Comparison of ENCODE assay signal across 18 cellular contexts in the genomic region with DNA sequence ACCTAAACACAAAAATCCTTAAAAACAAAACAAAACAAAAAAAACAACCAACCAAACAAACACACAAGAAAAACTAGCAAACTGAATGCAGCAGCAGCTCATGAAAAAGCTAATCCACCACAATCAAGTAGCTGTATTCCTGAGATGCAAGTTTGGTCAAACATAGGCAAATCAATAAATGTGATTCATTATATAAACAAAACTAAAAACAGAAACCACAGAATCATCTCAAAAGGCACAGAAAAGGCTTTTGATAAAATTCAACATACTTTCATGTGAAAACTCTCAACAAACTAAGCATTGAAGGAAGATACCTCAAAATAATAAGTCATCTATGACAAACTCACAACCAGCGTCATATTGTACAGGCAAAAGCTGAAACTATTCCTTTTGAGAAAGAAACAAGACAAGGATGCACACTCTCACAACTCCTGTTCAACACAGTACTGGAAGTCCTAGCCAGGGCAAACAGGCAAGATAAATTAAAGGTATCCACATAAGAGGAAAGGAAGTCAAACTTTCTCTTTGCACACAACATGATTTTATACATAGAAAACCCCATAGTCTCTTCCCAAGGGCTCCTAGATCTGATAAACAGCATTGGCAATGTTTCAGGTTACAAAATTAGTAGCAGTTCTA.
DNase-seq lines count a peak whose midpoint lies in the region; ATAC-seq, FAIRE-seq and TF ChIP-seq lines count a peak whose summit lies in the region.
"Had no signal": no experiment of that assay in that cellular context is flagged by ENCODE, and none has a peak within 500 bp of the region (broad histone marks: within the 10 kb centered on the region; RNA-seq: fewer than 3 reads in every experiment).

No MANE protein-coding gene starts in this region.

- no peak for DNase-seq in SK-N-SH
- peak; percentile 23 for DNase-seq in astrocyte of the spinal cord (ENCODE audit: low read depth, low spot score)
- DNase-seq in sigmoid colon: no peak
- DNase-seq in BE2C: no peak
- DNase-seq in UCSD-AML1 (lab: John Stamatoyannopoulos, UW; ENCODE audit: unreplicated experiment): no peak
- DNase-seq: AML-193; CD4-positive, CD25-positive, alpha-beta regulatory T cell; DMS79; EL; GDM1 had no signal

- H3K4me3 ChIP-seq in SK-N-SH (ENCODE audit: low read depth in 2 of 2, low read length in 1 of 2) (no peak overlapping the region), astrocyte of the spinal cord (ENCODE audit: low read depth, low read length) (no peak overlapping the region), sigmoid colon (no peak overlapping the region), BE2C (ENCODE audit: low read depth, low read length) (no peak overlapping the region)
- H3K4me3 ChIP-seq: BLaER1 treated with 17β-estradiol and CSF1 and Interleukin-3, amounts not matched to agents 10 nM and 100 nM; HAP-1 had no signal

- peak overlapping the region; percentile 24; the same call in 1 of the 2 replicates for H3K4me2 ChIP-seq in SK-N-SH
- H3K4me2 ChIP-seq: BLaER1 treated with 17β-estradiol and CSF1 and Interleukin-3, amounts not matched to agents 10 nM and 100 nM had no signal

- POLR2A ChIA-PET in SK-N-SH (lab: Yijun Ruan, JAX): no interaction called here

- H3K36me3 ChIP-seq in SK-N-SH (replicated peaks in 1 of 2; ENCODE audit: control insufficient read depth in 1 of 2, insufficient read depth in 2 of 2, low read length in 1 of 2) (no peaks in the 10 kb centered on the region), sigmoid colon (no peaks in the 10 kb centered on the region), BE2C (no peaks in the 10 kb centered on the region)
- H3K36me3 ChIP-seq: BLaER1 treated with 17β-estradiol and CSF1 and Interleukin-3, amounts not matched to agents 10 nM and 100 nM; HAP-1 had no signal

- ATAC-seq in SK-N-SH treated with all-trans-retinoic acid at 6 μM for 48 hours (no peak), esophagus mucosa (no peak)

- in situ Hi-C loops in astrocyte of the spinal cord (cut with HindIII; ENCODE audit: low sequenced_read_pairs): no loop called here

- H3K9me3 ChIP-seq in SK-N-SH: no peaks in the 10 kb centered on the region
- H3K9me3 ChIP-seq in sigmoid colon: peaks cover 0 to 4% (median 0%) of the 10 kb centered on the region in 4 donors
- H3K9me3 ChIP-seq in BE2C: no peaks in the 10 kb centered on the region
- H3K9me3 ChIP-seq: HAP-1 had no signal

- no peak for TF ChIP-seq RAD21 in SK-N-SH (IDR thresholded peaks at IDR 0.05; ENCODE audit: low read length)

- H3K4me1 ChIP-seq in SK-N-SH (ENCODE audit: control insufficient read depth in 1 of 2, insufficient read depth in 2 of 2, low read depth in 1 of 2, low read length in 1 of 2) (peaks cover 0 to 13% of the 10 kb centered on the region in 2 experiments; a peak in 2 of 4 replicates), sigmoid colon (peaks cover 0 to 7% (median 0%) of the 10 kb centered on the region in 4 donors), BE2C (no peaks in the 10 kb centered on the region)
- H3K4me1 ChIP-seq: HAP-1 had no signal

- peaks cover 5% of the 10 kb centered on the region for H3F3A ChIP-seq in SK-N-SH (replicated peaks; ENCODE audit: insufficient read depth)

- intact Hi-C loops in sigmoid colon (cut with DNase I): no loop called here

- H3K27me3 ChIP-seq in SK-N-SH (ENCODE audit: insufficient read depth) (no peaks in the 10 kb centered on the region), sigmoid colon (no peaks in the 10 kb centered on the region), BE2C (no peaks in the 10 kb centered on the region)
- H3K27me3 ChIP-seq: BLaER1 treated with 17β-estradiol and CSF1 and Interleukin-3, amounts not matched to agents 10 nM and 100 nM had no signal

- H3K9ac ChIP-seq in SK-N-SH: no peak overlapping the region
- H3K9ac ChIP-seq: BLaER1 treated with 17β-estradiol and CSF1 and Interleukin-3, amounts not matched to agents 10 nM and 100 nM had no signal

- FAIRE-seq in islet of Langerhans (lab: Jason Lieb, UNC): peak; percentile 89
- FAIRE-seq: GM12892, H1 had no signal

- no peaks in the 10 kb centered on the region for H3K9me2 ChIP-seq in SK-N-SH

- WGBS in SK-N-SH (ENCODE audit: low lambda C conversion rate): 70% methylated on average over 1 of the region's 1 CpG
- 82 to 91% methylated on average over 1 of the region's 1 CpG for WGBS in sigmoid colon, 2 donors

- H3K27ac ChIP-seq in SK-N-SH (ENCODE audit: low read depth in 2 of 2, low read length in 1 of 2) (peak overlapping the region in 1 of 2 experiments; percentile 48; a peak in 1 of 4 replicates), sigmoid colon (no peak overlapping the region)
- H3K27ac ChIP-seq: 22Rv1; BLaER1 treated with 17β-estradiol and CSF1 and Interleukin-3, amounts not matched to agents 10 nM and 100 nM had no signal

- H3K79me2 ChIP-seq in SK-N-SH (ENCODE audit: insufficient read depth): no peaks in the 10 kb centered on the region

- TF ChIP-seq EP300 in SK-N-SH (IDR thresholded peaks at IDR 0.05; ENCODE audit: borderline replicate concordance in 1 of 2, low read depth in 1 of 2, low read length in 1 of 2): no peak
- no peak for TF ChIP-seq EP300 in sigmoid colon (IDR thresholded peaks at IDR 0.05)

- no peaks in the 10 kb centered on the region for H4K20me1 ChIP-seq in SK-N-SH (ENCODE audit: insufficient read depth)
- H4K20me1 ChIP-seq: BLaER1 treated with 17β-estradiol and CSF1 and Interleukin-3, amounts not matched to agents 10 nM and 100 nM had no signal

- CTCF ChIA-PET in SK-N-SH (lab: Yijun Ruan, JAX): interaction anchor here (0.9 kb wide), 1 partner anchor 9 kb away, joined by 3 read pairs; no protein-coding TSS in a partner anchor

- H2AFZ ChIP-seq in SK-N-SH (ENCODE audit: low read depth): peak overlapping the region; percentile 56

- no peak for TF ChIP-seq POLR2A in sigmoid colon (IDR thresholded peaks at IDR 0.05)

- TF ChIP-seq CTCF in SK-N-SH (IDR thresholded peaks at IDR 0.05) (no peak), astrocyte of the spinal cord (IDR thresholded peaks at IDR 0.05; ENCODE audit: low read depth, low read length) (no peak), sigmoid colon (IDR thresholded peaks at IDR 0.05) (no peak), BE2C (IDR thresholded peaks at IDR 0.05; ENCODE audit: low read depth, low read length) (no peak)

TF ChIP-seq in SK-N-SH, 30 proteins besides CTCF, POLR2A, EP300 and RAD21 (continues in another document):
- TF ChIP-seq CHD2 (IDR thresholded peaks at IDR 0.05; ENCODE audit: low read length, partially characterized antibody) (no peak), TEAD4 (IDR thresholded peaks at IDR 0.05; ENCODE audit: borderline replicate concordance, insufficient read depth) (no peak), NRF1 (IDR thresholded peaks at IDR 0.05; ENCODE audit: low read depth, low read length) (no peak)
- TF ChIP-seq, protein P1, sequence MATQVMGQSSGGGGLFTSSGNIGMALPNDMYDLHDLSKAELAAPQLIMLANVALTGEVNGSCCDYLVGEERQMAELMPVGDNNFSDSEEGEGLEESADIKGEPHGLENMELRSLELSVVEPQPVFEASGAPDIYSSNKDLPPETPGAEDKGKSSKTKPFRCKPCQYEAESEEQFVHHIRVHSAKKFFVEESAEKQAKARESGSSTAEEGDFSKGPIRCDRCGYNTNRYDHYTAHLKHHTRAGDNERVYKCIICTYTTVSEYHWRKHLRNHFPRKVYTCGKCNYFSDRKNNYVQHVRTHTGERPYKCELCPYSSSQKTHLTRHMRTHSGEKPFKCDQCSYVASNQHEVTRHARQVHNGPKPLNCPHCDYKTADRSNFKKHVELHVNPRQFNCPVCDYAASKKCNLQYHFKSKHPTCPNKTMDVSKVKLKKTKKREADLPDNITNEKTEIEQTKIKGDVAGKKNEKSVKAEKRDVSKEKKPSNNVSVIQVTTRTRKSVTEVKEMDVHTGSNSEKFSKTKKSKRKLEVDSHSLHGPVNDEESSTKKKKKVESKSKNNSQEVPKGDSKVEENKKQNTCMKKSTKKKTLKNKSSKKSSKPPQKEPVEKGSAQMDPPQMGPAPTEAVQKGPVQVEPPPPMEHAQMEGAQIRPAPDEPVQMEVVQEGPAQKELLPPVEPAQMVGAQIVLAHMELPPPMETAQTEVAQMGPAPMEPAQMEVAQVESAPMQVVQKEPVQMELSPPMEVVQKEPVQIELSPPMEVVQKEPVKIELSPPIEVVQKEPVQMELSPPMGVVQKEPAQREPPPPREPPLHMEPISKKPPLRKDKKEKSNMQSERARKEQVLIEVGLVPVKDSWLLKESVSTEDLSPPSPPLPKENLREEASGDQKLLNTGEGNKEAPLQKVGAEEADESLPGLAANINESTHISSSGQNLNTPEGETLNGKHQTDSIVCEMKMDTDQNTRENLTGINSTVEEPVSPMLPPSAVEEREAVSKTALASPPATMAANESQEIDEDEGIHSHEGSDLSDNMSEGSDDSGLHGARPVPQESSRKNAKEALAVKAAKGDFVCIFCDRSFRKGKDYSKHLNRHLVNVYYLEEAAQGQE (IDR thresholded peaks at IDR 0.05; ENCODE audit: low read depth, low read length): no peak

TF ChIP-seq in SK-N-SH treated with all-trans-retinoic acid at 6 μM for 48 hours, 23 proteins besides CTCF, POLR2A, EP300 and RAD21:
- TF ChIP-seq ZNF70 (CRISPR knock-in tag; IDR thresholded peaks at IDR 0.05) (no peak), ISL1 (CRISPR knock-in tag; IDR thresholded peaks at IDR 0.05) (no peak), ARNTL (CRISPR knock-in tag; IDR thresholded peaks at IDR 0.05; ENCODE audit: borderline replicate concordance, low read depth) (no peak), ZFP3 (CRISPR knock-in tag; IDR thresholded peaks at IDR 0.05) (no peak), CSDC2 (CRISPR knock-in tag; IDR thresholded peaks at IDR 0.05) (no peak)
- TF ChIP-seq, protein P2, sequence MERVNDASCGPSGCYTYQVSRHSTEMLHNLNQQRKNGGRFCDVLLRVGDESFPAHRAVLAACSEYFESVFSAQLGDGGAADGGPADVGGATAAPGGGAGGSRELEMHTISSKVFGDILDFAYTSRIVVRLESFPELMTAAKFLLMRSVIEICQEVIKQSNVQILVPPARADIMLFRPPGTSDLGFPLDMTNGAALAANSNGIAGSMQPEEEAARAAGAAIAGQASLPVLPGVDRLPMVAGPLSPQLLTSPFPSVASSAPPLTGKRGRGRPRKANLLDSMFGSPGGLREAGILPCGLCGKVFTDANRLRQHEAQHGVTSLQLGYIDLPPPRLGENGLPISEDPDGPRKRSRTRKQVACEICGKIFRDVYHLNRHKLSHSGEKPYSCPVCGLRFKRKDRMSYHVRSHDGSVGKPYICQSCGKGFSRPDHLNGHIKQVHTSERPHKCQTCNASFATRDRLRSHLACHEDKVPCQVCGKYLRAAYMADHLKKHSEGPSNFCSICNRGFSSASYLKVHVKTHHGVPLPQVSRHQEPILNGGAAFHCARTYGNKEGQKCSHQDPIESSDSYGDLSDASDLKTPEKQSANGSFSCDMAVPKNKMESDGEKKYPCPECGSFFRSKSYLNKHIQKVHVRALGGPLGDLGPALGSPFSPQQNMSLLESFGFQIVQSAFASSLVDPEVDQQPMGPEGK (CRISPR knock-in tag; IDR thresholded peaks at IDR 0.05; ENCODE audit: borderline replicate concordance): no peak
